Comparison of ENCODE assay signal across 14 cellular contexts in the genomic region with DNA sequence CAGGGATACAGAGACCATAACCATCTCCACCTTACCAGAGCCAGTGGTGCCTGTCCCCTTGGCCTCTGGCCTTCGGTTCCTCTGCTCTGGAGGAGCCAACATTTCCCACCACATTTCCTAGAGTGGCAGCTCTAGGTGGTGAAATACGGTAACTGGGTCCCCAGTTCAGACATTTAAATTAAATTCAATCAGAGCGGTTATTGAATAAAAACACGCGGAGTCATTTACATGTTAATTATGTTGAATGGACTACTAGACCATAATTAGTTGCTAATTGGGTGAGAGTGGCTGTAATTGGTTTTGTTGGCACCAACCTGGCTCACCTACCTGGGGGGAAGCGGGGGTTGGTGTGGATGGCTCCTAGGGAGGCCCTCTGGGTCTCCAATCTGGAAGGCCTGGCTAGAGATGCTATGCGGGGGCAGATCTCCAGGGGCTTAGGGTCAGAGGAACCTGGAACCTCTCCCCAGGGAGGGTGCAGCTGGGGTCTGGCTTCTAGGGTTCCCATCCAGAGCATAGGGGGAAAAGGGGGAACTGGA. TPM values are rescaled to one million over a fixed set of nuclear protein-coding genes. Genes with fewer than 3 reads are reported as not detected.
DNase-seq lines count a peak whose midpoint lies in the region; ATAC-seq, FAIRE-seq and TF ChIP-seq lines count a peak whose summit lies in the region.
"Had no signal": no experiment of that assay in that cellular context is flagged by ENCODE, and none has a peak within 500 bp of the region (broad histone marks: within the 10 kb centered on the region; RNA-seq: fewer than 3 reads in every experiment).

No MANE protein-coding gene starts in this region.

- H3K27me3 ChIP-seq in right cardiac atrium (ENCODE audit: control insufficient read depth, insufficient read depth) (no peaks in the 10 kb centered on the region), endodermal cell (ENCODE audit: control insufficient read depth, insufficient read depth, low read length, poor library complexity, severe bottlenecking) (no peaks in the 10 kb centered on the region), neuronal stem cell (ENCODE audit: control insufficient read depth in 3 of 3, insufficient read depth in 3 of 3, low read depth in 1 of 3, low read length in 3 of 3) (peaks cover 0 to 14% (median 0%) of the 10 kb centered on the region in 3 experiments), uterus (no peaks in the 10 kb centered on the region), trophoblast cell (ENCODE audit: insufficient read depth, low read length) (no peaks in the 10 kb centered on the region)
- H3K27me3 ChIP-seq: dorsolateral prefrontal cortex had no signal

- H3K79me2 ChIP-seq in trophoblast cell (ENCODE audit: control insufficient read depth, insufficient read depth, low read length, poor library complexity) = no peaks in the 10 kb centered on the region

- H3K4ac ChIP-seq in neuronal stem cell (ENCODE audit: low read length) (peak overlapping the region; percentile 19), trophoblast cell (ENCODE audit: low read depth, low read length) (no peak overlapping the region)

- H3K36me3 ChIP-seq in endodermal cell (ENCODE audit: control insufficient read depth, insufficient read depth, low read length) = no peaks in the 10 kb centered on the region
- H3K36me3 ChIP-seq in neuronal stem cell (replicated peaks in 1 of 2; ENCODE audit: control insufficient read depth in 2 of 2, insufficient read depth in 2 of 2, low read length in 2 of 2) = peaks cover 0 to 18% of the 10 kb centered on the region in 2 donors
- H3K36me3 ChIP-seq in uterus = no peaks in the 10 kb centered on the region
- H3K36me3 ChIP-seq in trophoblast cell (ENCODE audit: control insufficient read depth in 1 of 2, insufficient read depth in 2 of 2, low read length in 2 of 2) = peaks cover 4 to 5% of the 10 kb centered on the region in 2 experiments

- H4K91ac ChIP-seq in neuronal stem cell (ENCODE audit: low read depth, low read length, poor library complexity) (no peak overlapping the region), trophoblast cell (ENCODE audit: low read depth, low read length) (no peak overlapping the region)

- H2BK15ac ChIP-seq in neuronal stem cell (ENCODE audit: low read length) = peak overlapping the region; percentile 13

- peak overlapping the region; percentile 85 for H2BK12ac ChIP-seq in neuronal stem cell (ENCODE audit: low read length)
- H2BK12ac ChIP-seq in trophoblast cell (ENCODE audit: low read length) = no peak overlapping the region

- WGBS in right cardiac atrium = 87% methylated on average over 7 of the region's 7 CpGs
- WGBS in endodermal cell (ENCODE audit: insufficient coverage in 1 of 2, insufficient read length in 1 of 2), 2 experiments = 81 to 91% methylated on average over 5 to 7 of the region's 7 CpGs
- WGBS in neuronal stem cell (ENCODE audit: extremely low coverage in 2 of 2, insufficient read length in 2 of 2, insufficient replicate concordance in 1 of 2), 2 donors = no CpG with 5 or more reads among the region's 7 CpGs
- WGBS in trophoblast cell (ENCODE audit: extremely low coverage, insufficient coverage, insufficient read length) = no CpG with 5 or more reads among the region's 7 CpGs

- H2BK120ac ChIP-seq in neuronal stem cell (ENCODE audit: low read depth, low read length) (peak overlapping the region; percentile 69), trophoblast cell (ENCODE audit: insufficient read depth, low read length, poor library complexity) (no peak overlapping the region)

- peak overlapping the region; percentile 95 for H2BK5ac ChIP-seq in neuronal stem cell (ENCODE audit: low read length)
- H2BK5ac ChIP-seq in trophoblast cell (ENCODE audit: low read depth, low read length, poor library complexity) = no peak overlapping the region

- H4K8ac ChIP-seq in neuronal stem cell (ENCODE audit: low read depth, low read length) (no peak overlapping the region), trophoblast cell (ENCODE audit: low read depth, low read length) (no peak overlapping the region)

- DNase-seq in right cardiac atrium (peak in 1 of 3 donors; percentile 12), Right ventricle myocardium inferior (ENCODE audit: missing footprints) (no peak), endodermal cell (peak; percentile 63), neuronal stem cell (ENCODE audit: low spot score) (no peak), uterus (no peak), GM12891 (ENCODE audit: insufficient read length, low spot score) (no peak), trophoblast cell (no peak), sciatic nerve (ENCODE audit: low spot score) (no peak)
- DNase-seq: activated T-cell treated with anti-CD3 and anti-CD28 coated beads, Interleukin-2, amount 50 U/mL, for 1 hour; amniotic stem cell; dorsolateral prefrontal cortex; T-cell had no signal

- H3K9me3 ChIP-seq in right cardiac atrium (ENCODE audit: control insufficient read depth, low read length) (no peaks in the 10 kb centered on the region), endodermal cell (ENCODE audit: control insufficient read depth, low read length) (no peaks in the 10 kb centered on the region), neuronal stem cell (replicated peaks in 1 of 2; ENCODE audit: control insufficient read depth in 2 of 2, insufficient read depth in 1 of 2, low read depth in 1 of 2, low read length in 2 of 2) (no peaks in the 10 kb centered on the region), uterus (no peaks in the 10 kb centered on the region), trophoblast cell (ENCODE audit: insufficient read depth, low read depth, low read length) (peaks cover 1% of the 10 kb centered on the region)

- H3K14ac ChIP-seq in neuronal stem cell (ENCODE audit: low read length) (no peak overlapping the region), trophoblast cell (ENCODE audit: low read length) (no peak overlapping the region)

- H3K9me3 Mint-ChIP-seq in endodermal cell = no peaks in the 10 kb centered on the region
- H3K9me3 Mint-ChIP-seq: T-cell had no signal

- no peak for TF ChIP-seq POLR2A in uterus (IDR thresholded peaks at IDR 0.05)
- TF ChIP-seq POLR2A in GM12891 (IDR thresholded peaks at IDR 0.05; ENCODE audit: low read depth, low read length) = no peak

- H3K4me3 Mint-ChIP-seq in endodermal cell = no peak overlapping the region
- H3K4me3 Mint-ChIP-seq: T-cell had no signal

- no peak for ATAC-seq in right cardiac atrium
- no peak for ATAC-seq in Right ventricle myocardium inferior
- no peak for ATAC-seq in sciatic nerve
- ATAC-seq: T-cell had no signal

- peak overlapping the region; percentile 10 for H3K27ac ChIP-seq in right cardiac atrium (ENCODE audit: low read length)
- peak overlapping the region; percentile 51 for H3K27ac ChIP-seq in endodermal cell (ENCODE audit: low read depth, low read length)
- H3K27ac ChIP-seq in neuronal stem cell (replicated peaks; ENCODE audit: low read length) = peak overlapping the region; percentile 89
- H3K27ac ChIP-seq in uterus = peak overlapping the region; percentile 81 to 84
- no peak overlapping the region for H3K27ac ChIP-seq in trophoblast cell (ENCODE audit: low read depth, low read length)

- FAIRE-seq in GM12891 (lab: Jason Lieb, UNC) = no peak

- H4K12ac ChIP-seq in trophoblast cell (ENCODE audit: low read depth, low read length) = no peak overlapping the region

- no peaks in the 10 kb centered on the region for H3K27me3 Mint-ChIP-seq in endodermal cell (ENCODE audit: insufficient read depth)
- H3K27me3 Mint-ChIP-seq: T-cell had no signal

- H3K4me1 ChIP-seq in right cardiac atrium (ENCODE audit: control insufficient read depth, insufficient read depth, low read length) (peaks cover 38% of the 10 kb centered on the region), endodermal cell (ENCODE audit: control insufficient read depth, insufficient read depth, low read length) (peaks cover 22% of the 10 kb centered on the region), neuronal stem cell (ENCODE audit: control insufficient read depth in 2 of 2, insufficient read depth in 1 of 2, low read depth in 1 of 2, low read length in 2 of 2) (peaks cover 43 to 69% of the 10 kb centered on the region in 2 donors), uterus (peaks cover 17 to 40% of the 10 kb centered on the region in 2 donors), trophoblast cell (ENCODE audit: control insufficient read depth in 1 of 2, insufficient read depth in 2 of 2, low read length in 2 of 2) (peaks cover 13 to 16% of the 10 kb centered on the region in 2 experiments)

- no peak for TF ChIP-seq CTCF in endodermal cell (conservative IDR thresholded peaks at IDR 0.05)
- TF ChIP-seq CTCF in uterus (IDR thresholded peaks at IDR 0.05) = no peak

- H3K4me2 ChIP-seq in neuronal stem cell (ENCODE audit: insufficient read depth, low read length, poor library complexity, severe bottlenecking) = peak overlapping the region; percentile 52
- H3K4me2 ChIP-seq in trophoblast cell (ENCODE audit: low read length) = no peak overlapping the region

- H3K79me1 ChIP-seq in neuronal stem cell (ENCODE audit: low read depth, low read length) (peaks cover 28% of the 10 kb centered on the region), trophoblast cell (ENCODE audit: low read length) (peaks cover 2% of the 10 kb centered on the region)

- H2AK5ac ChIP-seq in neuronal stem cell (ENCODE audit: low read depth, low read length) = peak overlapping the region; percentile 20
- no peak overlapping the region for H2AK5ac ChIP-seq in trophoblast cell (ENCODE audit: low read length)

- H3K4me3 ChIP-seq in right cardiac atrium (ENCODE audit: low read length) (no peak overlapping the region), endodermal cell (ENCODE audit: low read length) (no peak overlapping the region), neuronal stem cell (ENCODE audit: low read length in 2 of 2) (no peak overlapping the region), uterus (no peak overlapping the region), trophoblast cell (ENCODE audit: low read depth, low read length) (no peak overlapping the region)
- H3K4me3 ChIP-seq: dorsolateral prefrontal cortex had no signal

- no peak overlapping the region for H2AFZ ChIP-seq in neuronal stem cell (ENCODE audit: low read length)
- no peak overlapping the region for H2AFZ ChIP-seq in trophoblast cell (ENCODE audit: insufficient read depth, low read length, poor library complexity)

- peak overlapping the region; percentile 98 for H3K18ac ChIP-seq in neuronal stem cell (ENCODE audit: low read length)
- no peak overlapping the region for H3K18ac ChIP-seq in trophoblast cell (ENCODE audit: low read length)

- H3K23ac ChIP-seq in neuronal stem cell (ENCODE audit: low read depth, low read length, poor library complexity) (no peak overlapping the region), trophoblast cell (ENCODE audit: low read length) (no peak overlapping the region)

- H3K27ac Mint-ChIP-seq in endodermal cell = peak overlapping the region; percentile 80
- H3K27ac Mint-ChIP-seq: T-cell had no signal

- H3K4me1 Mint-ChIP-seq in endodermal cell = peaks cover 48% of the 10 kb centered on the region
- H3K4me1 Mint-ChIP-seq: T-cell had no signal

- intact Hi-C loops in right cardiac atrium (cut with DNase I) = no loop called here
- intact Hi-C loops in Right ventricle myocardium inferior (cut with DNase I) = no loop called here
- intact Hi-C loops in uterus (cut with DNase I; ENCODE audit: low total_unique reads) = no loop called here
- intact Hi-C loops in sciatic nerve (cut with DNase I) = no loop called here

- H3K9ac ChIP-seq in endodermal cell (ENCODE audit: extremely low read depth, low read length, poor library complexity, severe bottlenecking) (no peak overlapping the region), neuronal stem cell (ENCODE audit: low read depth, low read length, poor library complexity) (no peak overlapping the region), trophoblast cell (ENCODE audit: low read length) (no peak overlapping the region)

- H3K36me3 Mint-ChIP-seq in endodermal cell (ENCODE audit: low read depth) = peaks cover under 1% of the 10 kb centered on the region
- H3K36me3 Mint-ChIP-seq: T-cell had no signal

RNA-seq across cellular contexts. Expression of a gene that starts 12.7 kb away (rescaled TPM):
- total RNA-seq in right cardiac atrium = 10 to 100 TPM in 2 of 4 donors, 1 to 10 TPM in 2; 7.3 to 15.2 (median 9.4) TPM
- polyA plus RNA-seq in right cardiac atrium = 10.2 TPM
- 12.3 TPM for total RNA-seq in Right ventricle myocardium inferior
- total RNA-seq in endodermal cell = 10 to 100 TPM; 44.8 to 63.2 TPM
- polyA plus RNA-seq in endodermal cell (2013, experiment 1 of 2) = 32.1 TPM
- 33.4 TPM for polyA plus RNA-seq in endodermal cell (2013, experiment 2 of 2)
- polyA plus RNA-seq in neuronal stem cell (2013, experiment 1 of 2) = 68.0 TPM
- polyA plus RNA-seq in neuronal stem cell (2013, experiment 2 of 2) = 67.2 TPM
- 10 to 100 TPM; 10.5 to 33.1 (median 12.9) TPM for total RNA-seq in uterus
- 0.19 TPM for polyA plus RNA-seq in GM12891 (2012; ENCODE audit: low read depth, missing spikeins)
- polyA plus RNA-seq in trophoblast cell (2013) = 16.3 and 18.1 TPM in 2 replicates
- total RNA-seq in sciatic nerve = 29.3 TPM

RNA-seq across cellular contexts. Expression of a gene that starts 23.6 kb away (rescaled TPM):
- total RNA-seq in right cardiac atrium (not detected), Right ventricle myocardium inferior (not detected), endodermal cell (1 to 10 TPM in 1 of 2 donors, under 1 TPM in 1; 0.42 to 1.2 TPM), uterus (not detected), sciatic nerve (not detected)
- not detected for polyA plus RNA-seq in right cardiac atrium
- polyA plus RNA-seq in endodermal cell (2013, experiment 1 of 2) = 0.11 TPM
- polyA plus RNA-seq in endodermal cell (2013, experiment 2 of 2) = 0.12 TPM
- 0.03 TPM for polyA plus RNA-seq in neuronal stem cell (2013, experiment 1 of 2)
- polyA plus RNA-seq in neuronal stem cell (2013, experiment 2 of 2) = 0.04 TPM
- not detected for polyA plus RNA-seq in GM12891 (2012; ENCODE audit: low read depth, missing spikeins)
- not detected in 2 replicates for polyA plus RNA-seq in trophoblast cell (2013)
- total RNA-seq: glomerular endothelial cell, kidney epithelial cell had no signal

RNA-seq across cellular contexts. Expression of a gene that starts 37.2 kb away (rescaled TPM):
- total RNA-seq in right cardiac atrium (10 to 100 TPM in 1 of 4 donors, 1 to 10 TPM in 3; 5.0 to 10.4 (median 8.9) TPM), Right ventricle myocardium inferior (10.3 TPM), endodermal cell (1 to 10 TPM; 1.5 to 1.9 TPM), uterus (1 to 10 TPM in 1 of 4 donors, under 1 TPM in 1, not detected in 2; 0.69 to 4.1 TPM), sciatic nerve (2.5 TPM)
- polyA plus RNA-seq in right cardiac atrium = 5.4 TPM
- polyA plus RNA-seq in endodermal cell (2013, experiment 1 of 2) = 4.4 TPM
- 4.3 TPM for polyA plus RNA-seq in endodermal cell (2013, experiment 2 of 2)
- 3.5 TPM for polyA plus RNA-seq in neuronal stem cell (2013, experiment 1 of 2)
- 3.2 TPM for polyA plus RNA-seq in neuronal stem cell (2013, experiment 2 of 2)
- not detected for polyA plus RNA-seq in GM12891 (2012; ENCODE audit: low read depth, missing spikeins)
- 85.8 and 92.3 TPM in 2 replicates for polyA plus RNA-seq in trophoblast cell (2013)
- total RNA-seq: glomerular endothelial cell had no signal
